In genomic region chr12:109900752-109901580, GRCh38 we compare ENCODE assay signal across 8 cellular contexts. TPM values are rescaled to one million over a fixed set of nuclear protein-coding genes. Genes with fewer than 3 reads are reported as not detected.
DNase-seq lines count a peak whose midpoint lies in the region; ATAC-seq and TF ChIP-seq lines count a peak whose summit lies in the region.

No MANE protein-coding gene starts in this region.

- no peaks in the 10 kb centered on the region for H3K9me3 ChIP-seq in testis

- no peaks in the 10 kb centered on the region for H3K36me3 ChIP-seq in testis (ENCODE audit: low read depth, missing control alignments)

- peak overlapping the region; percentile 77 to 81 for H3K27ac ChIP-seq in testis

- peak overlapping the region; percentile 76 for H3K4me3 ChIP-seq in Jurkat, Clone E6-1 (ENCODE audit: low read length)
- H3K4me3 ChIP-seq in astrocyte of the spinal cord (ENCODE audit: low read depth, low read length) = peak overlapping the region; percentile 73
- peak overlapping the region; percentile 95 for H3K4me3 ChIP-seq in testis

- no peak for TF ChIP-seq POLR2A in testis (IDR thresholded peaks at IDR 0.05)

- H3K4me1 ChIP-seq in testis = peaks cover 19% of the 10 kb centered on the region

- TF ChIP-seq CTCF in astrocyte of the spinal cord (IDR thresholded peaks at IDR 0.05; ENCODE audit: low read depth, low read length) = no peak
- no peak for TF ChIP-seq CTCF in testis (IDR thresholded peaks at IDR 0.05)

- DNase-seq in AG20443 (ENCODE audit: low spot score) = peak; percentile 42
- no peak for DNase-seq in Jurkat, Clone E6-1 (ENCODE audit: low read depth, low spot score)
- peak; percentile 13 for DNase-seq in astrocyte of the spinal cord (ENCODE audit: low read depth, low spot score)
- DNase-seq in left colon = no peak
- no peak for DNase-seq in testis
- no peak for DNase-seq in COR-L47 (lab: John Stamatoyannopoulos, UW)

- ATAC-seq in GM18867 (IDR thresholded peaks at IDR 0.05; ENCODE audit: unreplicated experiment) (peak; percentile 19), left colon (peak; percentile 34), HG02763 (IDR thresholded peaks at IDR 0.05; ENCODE audit: unreplicated experiment) (no peak)

- intact Hi-C loops in left colon (cut with DNase I, micrococcal nuclease) (no loop called here), testis (cut with DNase I; ENCODE audit: low total_unique reads) (no loop called here)

- in situ Hi-C loops in astrocyte of the spinal cord (cut with HindIII; ENCODE audit: low sequenced_read_pairs) = no loop called here

- WGBS in testis, 2 donors = 2 to 3% methylated on average over 11 to 16 of the region's 16 CpGs

- no peaks in the 10 kb centered on the region for H3K27me3 ChIP-seq in testis

RNA-seq across cellular contexts. Expression of gene TCHP, which starts 0.9 kb away (rescaled TPM):
- polyA plus RNA-seq in Jurkat, Clone E6-1 (2012; ENCODE audit: insufficient read depth, insufficient read length) = 40.2 TPM
- total RNA-seq in left colon (10 to 100 TPM; 15.0 to 17.2 TPM), testis (10 to 100 TPM; 38.0 to 59.4 TPM)
- polyA plus RNA-seq in testis (ENCODE audit: insufficient read depth, low read depth, low replicate concordance) = 23.2 TPM

RNA-seq across cellular contexts. Expression of gene GLTP, which starts 20.6 kb away (rescaled TPM):
- 41.5 TPM for polyA plus RNA-seq in Jurkat, Clone E6-1 (2012; ENCODE audit: insufficient read depth, insufficient read length)
- 100 to 1,000 TPM in 1 of 2 donors, 10 to 100 TPM in 1; 95.0 to 128 TPM for total RNA-seq in left colon
- 10 to 100 TPM; 20.0 to 23.1 TPM for total RNA-seq in testis
- 27.1 TPM for polyA plus RNA-seq in testis (ENCODE audit: insufficient read depth, low read depth, low replicate concordance)

Comparison
In these comparisons a context has a peak if more than half of its experiments do, and no peak if none do; other contexts are left out.
1. DNase-seq: peak in AG20443 (single experiment) and astrocyte of the spinal cord (single experiment); none in Jurkat, Clone E6-1 (single experiment), left colon (0 of 2), testis (single experiment) and COR-L47 (single experiment).
2. Peak in every context shown above with its lines, with median percentiles within 50 percentile points of each other: H3K4me3 ChIP-seq.